In the genomic region with DNA sequence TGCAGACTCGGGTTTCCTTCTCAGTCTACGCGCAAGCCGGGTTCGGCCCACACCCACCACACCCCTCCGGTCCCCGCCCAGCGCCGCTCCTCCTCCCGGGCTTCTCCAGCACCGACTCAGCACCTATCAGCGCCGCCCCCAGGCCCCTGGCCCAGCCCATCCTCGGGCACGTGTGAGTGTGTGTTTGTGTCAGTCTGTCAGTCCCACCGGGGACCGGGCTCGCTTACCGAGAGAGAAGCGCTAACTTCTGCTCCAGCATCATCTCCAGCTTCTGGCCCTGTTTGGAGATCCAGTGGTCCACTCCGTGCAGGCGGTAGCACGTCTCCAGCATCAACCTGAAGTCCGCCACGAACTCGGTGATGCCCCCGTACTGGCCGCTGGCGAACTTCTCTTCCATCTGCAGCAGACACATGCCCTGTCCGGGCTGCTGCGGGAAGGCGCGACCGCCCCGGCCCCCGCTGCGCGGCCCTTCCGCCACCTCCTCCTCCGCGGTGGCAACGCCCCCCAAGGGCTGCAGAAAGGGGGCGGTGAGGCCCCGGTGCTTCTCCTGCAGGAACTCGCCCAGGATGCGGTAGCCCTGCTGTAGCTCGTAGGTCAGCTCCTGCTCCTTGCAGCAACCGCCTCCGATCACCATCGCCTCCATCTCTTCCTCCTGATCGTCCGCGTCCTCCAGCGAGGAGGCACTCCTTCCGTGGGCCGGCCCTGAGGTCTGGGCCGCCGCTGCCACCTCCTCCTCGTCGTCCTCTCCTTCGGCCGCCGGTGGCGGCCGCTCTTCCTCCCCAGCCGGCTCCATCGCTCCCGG, we compare ENCODE assay signal across 8 cellular contexts. TPM values are rescaled to one million over a fixed set of nuclear protein-coding genes. Genes with fewer than 3 reads are reported as not detected.
DNase-seq lines count a peak whose midpoint lies in the region; ATAC-seq and TF ChIP-seq lines count a peak whose summit lies in the region.

No MANE protein-coding gene starts in this region.

- H3K4me1 ChIP-seq in HUES6 (ENCODE audit: control insufficient read depth, insufficient read depth, low read length) = 0 out of 2 replicates have a peak, but pooled peaks cover 3% of the 10 kb centered on the region
- H3K4me1 ChIP-seq in OCI-LY1 (ENCODE audit: insufficient read depth, low read length, severe bottlenecking) = peaks cover 47% of the 10 kb centered on the region

- H3K27ac Mint-ChIP-seq in Calu3 (ENCODE audit: unreplicated experiment) = peak overlapping the region; percentile 62

- H3K36me3 ChIP-seq in HUES6 (ENCODE audit: control insufficient read depth, insufficient read depth, low read length) (peaks cover under 1% of the 10 kb centered on the region; the same call in 1 of the 2 replicates), OCI-LY1 (ENCODE audit: insufficient read depth, low read length) (peaks cover 19% of the 10 kb centered on the region)

- intact Hi-C loops in Calu3 (cut with micrococcal nuclease; ENCODE audit: unreplicated experiment) = no loop called here

- H3K4me3 ChIP-seq in HUES6 (ENCODE audit: low read depth, low read length) (peak overlapping the region; percentile 96), OCI-LY1 (ENCODE audit: low read depth, low read length, poor library complexity, severe bottlenecking) (peak overlapping the region; percentile 64), epithelial cell of esophagus (ENCODE audit: low read length) (peak overlapping the region; percentile 70)

- H3K9me2 ChIP-seq in OCI-LY1 (ENCODE audit: low read depth, low read length) = no peaks in the 10 kb centered on the region

- BruUV-seq in Calu3 (replicated peaks; lab: Mats Ljungman, UMichigan) = no TSS peak

- H3K27ac ChIP-seq in HUES6 (ENCODE audit: low read depth, low read length) (peak overlapping the region; percentile 67; the same call in 1 of the 2 replicates), OCI-LY1 (ENCODE audit: low read depth, low read length, poor library complexity, severe bottlenecking) (peak overlapping the region; percentile 61)

- H3K9me3 ChIP-seq in HUES6 (ENCODE audit: control insufficient read depth, insufficient read depth, low read depth, low read length) = no peaks in the 10 kb centered on the region
- no peaks in the 10 kb centered on the region for H3K9me3 ChIP-seq in OCI-LY1 (ENCODE audit: low read length)

- peaks cover 25% of the 10 kb centered on the region for H3K36me3 Mint-ChIP-seq in Calu3 (ENCODE audit: insufficient read depth, unreplicated experiment)

- CTCF ChIA-PET in Calu3 (lab: Charles Lee) = interaction anchor here (0.9 to 1.3 kb wide), 2 partner anchors 47 to 208 kb away, joined by 4 read pairs; no protein-coding TSS in a partner anchor

- no peaks in the 10 kb centered on the region for H3F3A ChIP-seq in OCI-LY1 (ENCODE audit: insufficient read depth, low read length)

- H3K9me3 Mint-ChIP-seq in Calu3 (ENCODE audit: low read depth, unreplicated experiment) = no peaks in the 10 kb centered on the region

- H3K79me2 ChIP-seq in OCI-LY1 (ENCODE audit: insufficient read depth, low read length) = peaks cover 36% of the 10 kb centered on the region

- H2AFZ ChIP-seq in OCI-LY1 (ENCODE audit: low read length) = no peak overlapping the region

- DNase-seq in Calu3 (peak; percentile 90), activated T-cell treated with anti-CD3 and anti-CD28 coated beads for 1 hour (ENCODE audit: low read depth) (peak; percentile 94), epithelial cell of esophagus (ENCODE audit: low read depth) (peak; percentile 95), mucosa of gallbladder (ENCODE audit: low spot score) (peak; percentile 82)
- DNase-seq in stimulated activated CD8-positive, alpha-beta memory T cell treated with anti-CD3 and anti-CD28 coated beads, Interleukin-2, amount 100 ng/mL, for 48 hours (ENCODE audit: low read depth in 2 of 2) = peak; percentile 92 to 96

- H3K27me3 ChIP-seq in HUES6 (ENCODE audit: control insufficient read depth, insufficient read depth, low read length) (no peaks in the 10 kb centered on the region), OCI-LY1 (ENCODE audit: insufficient read depth, low read length) (no peaks in the 10 kb centered on the region)

- peak overlapping the region; percentile 73 for H3K4me2 ChIP-seq in OCI-LY1 (ENCODE audit: low read length)

- H3K4me1 Mint-ChIP-seq in Calu3 (ENCODE audit: low read depth, unreplicated experiment) = no peaks in the 10 kb centered on the region

- no peaks in the 10 kb centered on the region for H3K27me3 Mint-ChIP-seq in Calu3 (ENCODE audit: unreplicated experiment)

- H4K20me1 ChIP-seq in OCI-LY1 (ENCODE audit: insufficient read depth, low read length) = 0 out of 2 replicates have a peak, but pooled peaks cover 3% of the 10 kb centered on the region

- H3K4me3 Mint-ChIP-seq in Calu3 (ENCODE audit: low read depth, unreplicated experiment) = peak overlapping the region; percentile 89

- H3K9ac ChIP-seq in HUES6 (ENCODE audit: low read length) (peak overlapping the region; percentile 75), OCI-LY1 (ENCODE audit: low read length) (peak overlapping the region; percentile 70)

- TF ChIP-seq CTCF in Calu3 (IDR thresholded peaks at IDR 0.05; ENCODE audit: unreplicated experiment) (no peak), OCI-LY1 (IDR thresholded peaks at IDR 0.05; ENCODE audit: low read length) (no peak), epithelial cell of esophagus (IDR thresholded peaks at IDR 0.05; ENCODE audit: insufficient read depth, low read depth, low read length, missing control alignments) (no peak)

- ATAC-seq in GM21515 (IDR thresholded peaks at IDR 0.05; ENCODE audit: unreplicated experiment) = peak; percentile 76

RNA-seq across cellular contexts. Expression of gene RANBP6, which starts 8.3 kb away (rescaled TPM):
- 16.1 and 17.7 TPM in 2 replicates for total RNA-seq in Calu3 (2022)
- total RNA-seq in mucosa of gallbladder = 12.7 TPM

Comparison
In these comparisons a context has a peak if more than half of its experiments do, and no peak if none do; other contexts are left out.
1. Peak in every context shown above with its lines: DNase-seq, ATAC-seq, H3K4me3 ChIP-seq and H3K27ac ChIP-seq.